Comparison of ENCODE assay signal across 16 cellular contexts in the genomic region with DNA sequence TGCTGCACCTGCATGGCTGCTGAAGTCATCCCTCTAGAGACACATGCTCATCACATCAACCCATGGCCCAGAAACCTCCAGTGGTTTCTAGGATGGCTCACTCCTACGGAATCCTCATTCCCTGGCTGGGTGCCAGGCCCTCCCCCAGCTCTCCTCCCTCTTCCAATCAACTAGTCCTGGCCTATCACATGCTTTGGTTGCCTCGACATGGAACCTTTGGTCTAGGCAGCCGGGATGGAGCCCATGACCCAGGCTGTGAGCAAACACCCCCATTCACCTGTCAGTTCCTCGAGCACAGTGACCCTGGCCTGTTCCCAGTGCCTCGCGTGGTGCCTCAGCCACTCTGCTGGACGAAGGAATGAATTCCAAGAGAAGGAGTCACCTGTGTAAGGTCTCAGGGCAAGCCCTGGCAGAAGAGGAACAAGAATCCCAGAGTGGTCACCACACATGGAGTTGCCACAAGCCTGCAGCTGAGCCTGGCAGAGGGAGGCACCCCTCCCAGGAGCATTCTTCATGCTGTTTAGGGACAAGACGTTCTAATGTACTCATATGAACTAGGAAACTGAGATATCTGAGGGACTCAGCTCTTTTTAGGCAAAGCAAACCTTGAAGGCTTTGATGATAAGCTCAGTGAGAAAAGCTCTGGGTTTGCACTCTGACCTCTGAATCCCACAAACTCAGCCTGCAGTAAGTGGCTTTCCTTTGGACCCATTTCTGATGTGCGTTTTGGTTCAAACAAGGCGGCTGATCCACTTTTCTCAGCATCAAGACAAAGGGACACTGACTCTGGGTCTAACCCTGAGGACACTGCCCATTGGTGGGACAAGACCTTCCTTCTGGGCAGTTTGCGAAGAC. TPM values are rescaled to one million over a fixed set of nuclear protein-coding genes. Genes with fewer than 3 reads are reported as not detected.
DNase-seq lines count a peak whose midpoint lies in the region; ATAC-seq and TF ChIP-seq lines count a peak whose summit lies in the region.
"Had no signal": no experiment of that assay in that cellular context is flagged by ENCODE, and none has a peak within 500 bp of the region (broad histone marks: within the 10 kb centered on the region; RNA-seq: fewer than 3 reads in every experiment).

No MANE protein-coding gene starts in this region.

- in situ Hi-C loops in transverse colon (cut with MboI; ENCODE audit: low pct_ligation_motif_present in 1 of 4, low pct_unique_long_range_greater_than_20kb in 1 of 4, low sequenced_read_pairs in 3 of 4), result loop anchor here in 1 of 4 donors (25.0 kb wide), 1 partner anchor 1437 kb away; no protein-coding TSS in a partner anchor

- CTCF ChIA-PET in A673 (lab: Charles Lee), result no interaction called here

- POLR2A ChIA-PET in A673 (lab: Charles Lee; ENCODE audit: low non-redundant PET), result no interaction called here

- TF ChIP-seq POLR2A in transverse colon (IDR thresholded peaks at IDR 0.05) (no peak), heart left ventricle (IDR thresholded peaks at IDR 0.05) (no peak)

- TF ChIP-seq CTCF in A673 (conservative IDR thresholded peaks at IDR 0.05; ENCODE audit: low read depth, low read length), result no peak
- no peak for TF ChIP-seq CTCF in transverse colon (IDR thresholded peaks at IDR 0.05)
- TF ChIP-seq CTCF in heart left ventricle (IDR thresholded peaks at IDR 0.05), result no peak

- no peak for ATAC-seq in heart left ventricle

- intact Hi-C loops in A673 (cut with micrococcal nuclease; ENCODE audit: unreplicated experiment), result no loop called here
- intact Hi-C loops in transverse colon (cut with DNase I; ENCODE audit: low total_unique reads), result no loop called here
- intact Hi-C loops in heart left ventricle (cut with DNase I), result loop anchor here in 1 of 10 donors (5.0 kb wide), 1 partner anchor 63 kb away; no protein-coding TSS in a partner anchor

- no peak overlapping the region for H3K4me3 ChIP-seq in A673 (ENCODE audit: low read depth, low read length, poor library complexity, severe bottlenecking)
- H3K4me3 ChIP-seq in transverse colon, result no peak overlapping the region
- H3K4me3 ChIP-seq in heart left ventricle, result no peak overlapping the region
- H3K4me3 ChIP-seq: dorsolateral prefrontal cortex had no signal

- DNase-seq in A673 (ENCODE audit: low spot score) (peak; percentile 34), HT1080 (ENCODE audit: low read depth) (peak; percentile 75), amniotic epithelial cell (ENCODE audit: low read depth) (peak; percentile 85), islet precursor cell (peak; percentile 66), transverse colon (no peak), NCI-H1105 (lab: John Stamatoyannopoulos, UW) (no peak), heart left ventricle (no peak), dermis blood vessel endothelial cell (no peak)
- DNase-seq: activated CD4-positive, alpha-beta T cell treated with anti-CD3 and anti-CD28 coated beads, Interleukin-2, amount 50 U/mL, for 4 hours; activated naive CD4-positive, alpha-beta T cell; dorsolateral prefrontal cortex; GDM1; naive B cell; NCI-H526; small intestine; stimulated activated CD8-positive, alpha-beta memory T cell treated with anti-CD3 and anti-CD28 coated beads, Interleukin-4, amount 100 ng/mL, for 48 hours had no signal

- no peak for TF ChIP-seq EP300 in transverse colon (IDR thresholded peaks at IDR 0.05; ENCODE audit: low read depth)

- H3K4me1 ChIP-seq in A673 (ENCODE audit: insufficient read depth, low read length, poor library complexity, severe bottlenecking) (peaks cover 3% of the 10 kb centered on the region), transverse colon (no peaks in the 10 kb centered on the region), heart left ventricle (peaks cover 0 to 21% (median 0%) of the 10 kb centered on the region in 12 donors)

- no peaks in the 10 kb centered on the region for H3K27me3 ChIP-seq in A673 (replicated peaks; ENCODE audit: insufficient read depth, low read depth, low read length, poor library complexity)
- no peaks in the 10 kb centered on the region for H3K27me3 ChIP-seq in transverse colon
- H3K27me3 ChIP-seq in heart left ventricle, result no peaks in the 10 kb centered on the region
- H3K27me3 ChIP-seq: dorsolateral prefrontal cortex had no signal

- H3K36me3 ChIP-seq in A673 (ENCODE audit: insufficient read depth, low read length, poor library complexity, severe bottlenecking) (no peaks in the 10 kb centered on the region), transverse colon (no peaks in the 10 kb centered on the region), heart left ventricle (no peaks in the 10 kb centered on the region)

- H3K27ac ChIP-seq in A673 (ENCODE audit: low read depth, low read length, poor library complexity, severe bottlenecking) (no peak overlapping the region), transverse colon (no peak overlapping the region), heart left ventricle (no peak overlapping the region)
- H3K27ac ChIP-seq: dorsolateral prefrontal cortex had no signal

- BruUV-seq in A673 (replicated peaks; lab: Mats Ljungman, UMichigan), result no TSS peak

- WGBS in transverse colon (ENCODE audit: low coverage in 1 of 2), 2 donors, result 82% methylated on average over 11 of the region's 11 CpGs; no CpG with 5 or more reads in 1 of the 2 donors
- 80 to 87% (median 87%) methylated on average over 8 to 11 of the region's 11 CpGs for WGBS in heart left ventricle, 4 donors

- no peaks in the 10 kb centered on the region for H3K9me3 ChIP-seq in A673 (ENCODE audit: low read depth, low read length, poor library complexity, severe bottlenecking)
- no peaks in the 10 kb centered on the region for H3K9me3 ChIP-seq in transverse colon
- H3K9me3 ChIP-seq in heart left ventricle, result no peaks in the 10 kb centered on the region

RNA-seq across cellular contexts. Expression of a gene that starts 40.2 kb away (rescaled TPM):
- total RNA-seq in A673 (2021) (0.24 and 0.81 TPM in 2 replicates), transverse colon (1 to 10 TPM in 1 of 4 donors, under 1 TPM in 2, not detected in 1; 0.40 to 1.2 (median 0.95) TPM), heart left ventricle (10 to 100 TPM in 4 of 9 donors, 1 to 10 TPM in 5; 5.8 to 12.3 (median 9.7) TPM), dermis blood vessel endothelial cell (0.74 and 0.85 TPM in 2 replicates)
- total RNA-seq in HT1080 (2014; rRNA removed; shearing (Covaris generic)), result 0.13 TPM in 1 of 2 replicates, not detected in the other
- polyA plus RNA-seq in HT1080 (2015; cell fraction: cytosol; rRNA removed), result 0.02 and 0.06 TPM in 2 replicates
- 0.02 TPM in 1 of 2 replicates, not detected in the other for polyA plus RNA-seq in HT1080 (2015; cell fraction: nucleus; rRNA removed)
- 1 to 10 TPM; 5.4 to 8.0 TPM for polyA plus RNA-seq in heart left ventricle

Comparison
In these comparisons a context has a peak if more than half of its experiments do, and no peak if none do; other contexts are left out.
1. DNase-seq: peak in A673 (single experiment), HT1080 (single experiment), amniotic epithelial cell (single experiment) and islet precursor cell (single experiment); none in transverse colon (single experiment), NCI-H1105 (single experiment), heart left ventricle (0 of 5) and dermis blood vessel endothelial cell (single experiment).